In genomic region chr15:90389513-90389912, GRCh38 we compare ENCODE assay signal across 9 cellular contexts. TPM values are rescaled to one million over a fixed set of nuclear protein-coding genes. Genes with fewer than 3 reads are reported as not detected.
DNase-seq lines count a peak whose midpoint lies in the region; ATAC-seq, FAIRE-seq and TF ChIP-seq lines count a peak whose summit lies in the region.
"Had no signal": no experiment of that assay in that cellular context is flagged by ENCODE, and none has a peak within 500 bp of the region (broad histone marks: within the 10 kb centered on the region; RNA-seq: fewer than 3 reads in every experiment).

No MANE protein-coding gene starts in this region.

- H3K9me2 ChIP-seq in GM23338 (ENCODE audit: insufficient read depth) (no peaks in the 10 kb centered on the region), hepatocyte (replicated peaks; ENCODE audit: insufficient read depth) (no peaks in the 10 kb centered on the region)

- 70% methylated on average over 6 of the region's 6 CpGs for WGBS in hepatocyte (ENCODE audit: low lambda C conversion rate, missing lambda C conversion rate)

- H3K79me2 ChIP-seq in GM23338 (replicated peaks; ENCODE audit: insufficient read depth) (peaks cover 53% of the 10 kb centered on the region), hepatocyte (peaks cover 58% of the 10 kb centered on the region)

- H2AFZ ChIP-seq in GM23338 (no peak overlapping the region), hepatocyte (no peak overlapping the region)

- 0 out of 2 replicates have a peak, but pooled peaks cover 4% of the 10 kb centered on the region for H3F3A ChIP-seq in GM23338 (replicated peaks; ENCODE audit: low read depth)

- H3K9me3 Mint-ChIP-seq in GM23338, result no peaks in the 10 kb centered on the region
- H3K9me3 Mint-ChIP-seq in activated CD4-positive, alpha-beta memory T cell treated with anti-CD3 and anti-CD28 coated beads, Interleukin-2, amount 10 ng/mL, durations not matched to agents 7 days and 5 days, result no peaks in the 10 kb centered on the region

- POLR2A ChIA-PET in activated CD4-positive, alpha-beta memory T cell treated with anti-CD3 and anti-CD28 coated beads, Interleukin-2, amount 10 ng/mL, durations not matched to agents 7 days and 5 days (lab: Charles Lee), result interaction anchor here (1.0 to 5.6 kb wide), 12 partner anchors 10 to 543 kb away, joined by 3 to 94 read pairs (median 10); partner anchors contain the start of genes HDDC3 and ZNF774

- H3K36me3 Mint-ChIP-seq in GM23338 (ENCODE audit: low read depth), result peaks cover 12% of the 10 kb centered on the region
- H3K36me3 Mint-ChIP-seq in activated CD4-positive, alpha-beta memory T cell treated with anti-CD3 and anti-CD28 coated beads, Interleukin-2, amount 10 ng/mL, durations not matched to agents 7 days and 5 days (ENCODE audit: low read depth), result peaks cover 57% of the 10 kb centered on the region

- H3K4me1 Mint-ChIP-seq in GM23338, result peaks cover 53% of the 10 kb centered on the region
- peaks cover 62% of the 10 kb centered on the region for H3K4me1 Mint-ChIP-seq in activated CD4-positive, alpha-beta memory T cell treated with anti-CD3 and anti-CD28 coated beads, Interleukin-2, amount 10 ng/mL, durations not matched to agents 7 days and 5 days

- DNase-seq in GM23338 (ENCODE audit: low spot score), result no peak
- no peak for DNase-seq in activated CD4-positive, alpha-beta memory T cell treated with anti-CD3 and anti-CD28 coated beads, Interleukin-2, amount 10 ng/mL, durations not matched to agents 7 days and 5 days
- no peak for DNase-seq in hepatocyte (ENCODE audit: low spot score)
- no peak for DNase-seq in COLO668 (lab: John Stamatoyannopoulos, UW; ENCODE audit: unreplicated experiment)
- no peak for DNase-seq in NCI-H2029 treated with DMSO at 0.1 percent for 48 hours (lab: John Stamatoyannopoulos, UW)
- DNase-seq in GM19239 (ENCODE audit: insufficient read length, low spot score), result no peak
- DNase-seq: NCI-H2107 had no signal

- H3K9me3 ChIP-seq in hepatocyte (ENCODE audit: low read depth), result no peaks in the 10 kb centered on the region
- no peaks in the 10 kb centered on the region for H3K9me3 ChIP-seq in skeletal muscle tissue (ENCODE audit: control insufficient read depth in 3 of 3, low read length in 3 of 3)

- CTCF ChIA-PET in activated CD4-positive, alpha-beta memory T cell treated with anti-CD3 and anti-CD28 coated beads, Interleukin-2, amount 10 ng/mL, durations not matched to agents 7 days and 5 days (lab: Charles Lee), result interaction anchor here (0.9 to 3.4 kb wide), 6 partner anchors 9 to 93 kb away, joined by 4 to 47 read pairs (median 10); no protein-coding TSS in a partner anchor

- peaks cover 14% of the 10 kb centered on the region for H3K27me3 Mint-ChIP-seq in GM23338 (ENCODE audit: insufficient read depth, low read depth, poor library complexity)
- no peaks in the 10 kb centered on the region for H3K27me3 Mint-ChIP-seq in activated CD4-positive, alpha-beta memory T cell treated with anti-CD3 and anti-CD28 coated beads, Interleukin-2, amount 10 ng/mL, durations not matched to agents 7 days and 5 days

- TF ChIP-seq CTCF in GM23338 (conservative IDR thresholded peaks at IDR 0.05; ENCODE audit: low read depth in 2 of 2) (no peak), hepatocyte (IDR thresholded peaks at IDR 0.05; ENCODE audit: poor library complexity) (no peak)

- peak overlapping the region; percentile 91 to 96 (median 96) for H3K9ac ChIP-seq in skeletal muscle tissue (ENCODE audit: low read depth in 1 of 3, low read length in 3 of 3)

- peak overlapping the region; percentile 83 for H3K4me3 Mint-ChIP-seq in GM23338
- H3K4me3 Mint-ChIP-seq in activated CD4-positive, alpha-beta memory T cell treated with anti-CD3 and anti-CD28 coated beads, Interleukin-2, amount 10 ng/mL, durations not matched to agents 7 days and 5 days, result peak overlapping the region; percentile 92

- H3K27me3 ChIP-seq in GM23338 (ENCODE audit: insufficient read depth) (no peaks in the 10 kb centered on the region), hepatocyte (no peaks in the 10 kb centered on the region), skeletal muscle tissue (ENCODE audit: control insufficient read depth in 3 of 3, insufficient read depth in 3 of 3, low read length in 3 of 3) (no peaks in the 10 kb centered on the region)

- H3K4me2 ChIP-seq in GM23338 (peak overlapping the region; percentile 97), hepatocyte (peak overlapping the region; percentile 81)

- FAIRE-seq in GM19239 (lab: Jason Lieb, UNC), result no peak

- H4K20me1 ChIP-seq in GM23338 (replicated peaks; ENCODE audit: insufficient read depth) (0 out of 2 replicates have a peak, but pooled peaks cover 4% of the 10 kb centered on the region), hepatocyte (ENCODE audit: insufficient read depth, poor library complexity, severe bottlenecking) (peaks cover 6% of the 10 kb centered on the region)

- H3K4me1 ChIP-seq in GM23338 (ENCODE audit: insufficient read depth) (peaks cover 53% of the 10 kb centered on the region), hepatocyte (ENCODE audit: insufficient read depth) (peaks cover 14% of the 10 kb centered on the region), skeletal muscle tissue (ENCODE audit: control insufficient read depth in 3 of 3, insufficient read depth in 3 of 3, low read length in 3 of 3) (peaks cover 38 to 43% (median 42%) of the 10 kb centered on the region in 3 donors)

- H3K36me3 ChIP-seq in GM23338 (ENCODE audit: insufficient read depth), result no peaks in the 10 kb centered on the region
- H3K36me3 ChIP-seq in hepatocyte (replicated peaks; ENCODE audit: insufficient read depth, low read depth), result no peaks in the 10 kb centered on the region
- peaks cover 0 to 14% (median 11%) of the 10 kb centered on the region in 3 donors for H3K36me3 ChIP-seq in skeletal muscle tissue (ENCODE audit: control insufficient read depth in 3 of 3, insufficient read depth in 3 of 3, low read length in 3 of 3)

- peak overlapping the region; percentile 82 for H3K4me3 ChIP-seq in GM23338
- peak overlapping the region; percentile 78 for H3K4me3 ChIP-seq in hepatocyte
- H3K4me3 ChIP-seq in skeletal muscle tissue (ENCODE audit: low read length in 3 of 3), result peak overlapping the region; percentile 86 to 94 (median 92)

- H3K27ac ChIP-seq in GM23338 (ENCODE audit: low read depth) (no peak overlapping the region), hepatocyte (no peak overlapping the region), skeletal muscle tissue (ENCODE audit: low read depth, low read length) (peak overlapping the region; percentile 91)

- H3K27ac Mint-ChIP-seq in GM23338, result no peak overlapping the region
- peak overlapping the region; percentile 86 for H3K27ac Mint-ChIP-seq in activated CD4-positive, alpha-beta memory T cell treated with anti-CD3 and anti-CD28 coated beads, Interleukin-2, amount 10 ng/mL, durations not matched to agents 7 days and 5 days

- ATAC-seq in GM23338, result no peak
- no peak for ATAC-seq in HG03196 (IDR thresholded peaks at IDR 0.05; ENCODE audit: unreplicated experiment)

TF ChIP-seq in GM23338, 12 proteins besides CTCF, POLR2A, EP300 and RAD21:
- no peak for TF ChIP-seq JUNB (IDR thresholded peaks at IDR 0.05; ENCODE audit: unreplicated experiment)
- TF ChIP-seq, protein P1, sequence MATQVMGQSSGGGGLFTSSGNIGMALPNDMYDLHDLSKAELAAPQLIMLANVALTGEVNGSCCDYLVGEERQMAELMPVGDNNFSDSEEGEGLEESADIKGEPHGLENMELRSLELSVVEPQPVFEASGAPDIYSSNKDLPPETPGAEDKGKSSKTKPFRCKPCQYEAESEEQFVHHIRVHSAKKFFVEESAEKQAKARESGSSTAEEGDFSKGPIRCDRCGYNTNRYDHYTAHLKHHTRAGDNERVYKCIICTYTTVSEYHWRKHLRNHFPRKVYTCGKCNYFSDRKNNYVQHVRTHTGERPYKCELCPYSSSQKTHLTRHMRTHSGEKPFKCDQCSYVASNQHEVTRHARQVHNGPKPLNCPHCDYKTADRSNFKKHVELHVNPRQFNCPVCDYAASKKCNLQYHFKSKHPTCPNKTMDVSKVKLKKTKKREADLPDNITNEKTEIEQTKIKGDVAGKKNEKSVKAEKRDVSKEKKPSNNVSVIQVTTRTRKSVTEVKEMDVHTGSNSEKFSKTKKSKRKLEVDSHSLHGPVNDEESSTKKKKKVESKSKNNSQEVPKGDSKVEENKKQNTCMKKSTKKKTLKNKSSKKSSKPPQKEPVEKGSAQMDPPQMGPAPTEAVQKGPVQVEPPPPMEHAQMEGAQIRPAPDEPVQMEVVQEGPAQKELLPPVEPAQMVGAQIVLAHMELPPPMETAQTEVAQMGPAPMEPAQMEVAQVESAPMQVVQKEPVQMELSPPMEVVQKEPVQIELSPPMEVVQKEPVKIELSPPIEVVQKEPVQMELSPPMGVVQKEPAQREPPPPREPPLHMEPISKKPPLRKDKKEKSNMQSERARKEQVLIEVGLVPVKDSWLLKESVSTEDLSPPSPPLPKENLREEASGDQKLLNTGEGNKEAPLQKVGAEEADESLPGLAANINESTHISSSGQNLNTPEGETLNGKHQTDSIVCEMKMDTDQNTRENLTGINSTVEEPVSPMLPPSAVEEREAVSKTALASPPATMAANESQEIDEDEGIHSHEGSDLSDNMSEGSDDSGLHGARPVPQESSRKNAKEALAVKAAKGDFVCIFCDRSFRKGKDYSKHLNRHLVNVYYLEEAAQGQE (IDR thresholded peaks at IDR 0.05; ENCODE audit: unreplicated experiment), result no peak

RNA-seq across cellular contexts. Expression of gene IQGAP1, which starts 1.5 kb away (rescaled TPM):
- total RNA-seq in GM23338 (2014; rRNA removed; shearing (Covaris generic)), result 136 and 159 TPM in 2 replicates
- polyA plus RNA-seq in GM23338 (2016; fragmentation: Nextera tagmentation; extraction: Ambion mirVana) (92.7 and 92.9 TPM in 2 replicates), hepatocyte (60.4 and 65.8 TPM in 2 replicates)
- total RNA-seq in activated CD4-positive, alpha-beta memory T cell treated with anti-CD3 and anti-CD28 coated beads, Interleukin-2, amount 10 ng/mL, durations not matched to agents 7 days and 5 days, result 100 to 1,000 TPM; 229 to 240 TPM
- total RNA-seq in hepatocyte (102 and 125 TPM in 2 replicates), skeletal muscle tissue (104 TPM)

RNA-seq across cellular contexts. Expression of gene ZNF774, which starts 37.4 kb away (rescaled TPM):
- total RNA-seq in GM23338 (2014; rRNA removed; shearing (Covaris generic)), result 1.5 and 1.8 TPM in 2 replicates
- polyA plus RNA-seq in GM23338 (2016; fragmentation: Nextera tagmentation; extraction: Ambion mirVana) (0.45 and 0.54 TPM in 2 replicates), hepatocyte (2.1 and 2.3 TPM in 2 replicates)
- 1 to 10 TPM in 1 of 2 experiments, under 1 TPM in 1; 0.83 to 1.0 TPM for total RNA-seq in activated CD4-positive, alpha-beta memory T cell treated with anti-CD3 and anti-CD28 coated beads, Interleukin-2, amount 10 ng/mL, durations not matched to agents 7 days and 5 days
- total RNA-seq in hepatocyte (2.1 and 4.1 TPM in 2 replicates), skeletal muscle tissue (2.1 TPM)
